In the genomic region with DNA sequence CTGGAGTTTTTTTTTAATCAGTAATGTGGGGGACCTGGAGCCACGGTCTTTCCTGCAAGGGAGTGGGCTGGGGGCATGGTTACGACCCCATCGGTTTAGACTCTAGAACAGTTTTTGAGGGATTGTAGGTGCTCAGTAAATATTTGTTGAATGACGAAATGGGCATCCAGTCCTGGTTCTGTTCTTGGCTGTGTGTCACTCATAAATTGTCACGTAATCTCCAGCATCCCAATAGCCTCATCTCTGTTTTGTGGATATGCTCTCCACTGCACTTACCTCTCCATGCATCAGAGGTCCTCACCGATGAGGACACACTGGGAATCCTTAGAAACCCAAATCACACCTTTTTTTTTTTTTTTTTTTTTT, we compare ENCODE assay signal across 10 cellular contexts. TPM values are rescaled to one million over a fixed set of nuclear protein-coding genes. Genes with fewer than 3 reads are reported as not detected.
DNase-seq lines count a peak whose midpoint lies in the region; ATAC-seq and TF ChIP-seq lines count a peak whose summit lies in the region.
"Had no signal": no experiment of that assay in that cellular context is flagged by ENCODE, and none has a peak within 500 bp of the region (broad histone marks: within the 10 kb centered on the region; RNA-seq: fewer than 3 reads in every experiment).

No MANE protein-coding gene starts in this region.

- no TSS peak for BruUV-seq in MCF 10A (replicated peaks; lab: Mats Ljungman, UMichigan)

- ATAC-seq in right cardiac atrium = no peak
- no peak for ATAC-seq in Right ventricle myocardium superior (ENCODE audit: poor library complexity)
- no peak for ATAC-seq in naive B cell (ENCODE audit: low read depth in 2 of 2)
- ATAC-seq in HG02970 (IDR thresholded peaks at IDR 0.05; ENCODE audit: low FRiP score, unreplicated experiment) = no peak

- no peaks in the 10 kb centered on the region for H3K9me3 ChIP-seq in right cardiac atrium (ENCODE audit: control insufficient read depth, low read length)
- H3K9me3 ChIP-seq: neutrophil had no signal

- no peak for TF ChIP-seq POLR2A in lower leg skin (IDR thresholded peaks at IDR 0.05)

- H3K9me3 Mint-ChIP-seq in MCF 10A (ENCODE audit: unreplicated experiment) (no peaks in the 10 kb centered on the region), naive B cell (no peaks in the 10 kb centered on the region)

- H3K27ac Mint-ChIP-seq in MCF 10A (ENCODE audit: low read depth, unreplicated experiment) (peak overlapping the region; percentile 73), naive B cell (peak overlapping the region in 1 of 6 donors; percentile 96)

- H3K4me3 Mint-ChIP-seq in MCF 10A (ENCODE audit: unreplicated experiment) (peak overlapping the region; percentile 86), naive B cell (peak overlapping the region; percentile 87 to 98 (median 92))

- DNase-seq in right cardiac atrium (no peak), Right ventricle myocardium superior (no peak), MCF 10A (ENCODE audit: unreplicated experiment) (no peak), naive B cell (no peak), GOT3 (lab: John Stamatoyannopoulos, UW) (no peak), lower leg skin (ENCODE audit: low spot score in 2 of 2) (no peak), NCI-H1436 treated with DMSO at 0.1 percent for 48 hours (lab: John Stamatoyannopoulos, UW) (no peak)
- DNase-seq: NCI-H748 treated with DMSO at 0.1 percent for 48 hours had no signal

- H3K4me3 ChIP-seq in right cardiac atrium (ENCODE audit: low read length) (peak overlapping the region; percentile 87), lower leg skin (ENCODE audit: low read depth, poor library complexity, severe bottlenecking) (no peak overlapping the region)

- intact Hi-C loops in right cardiac atrium (cut with DNase I) = loop anchor here in 1 of 4 donors (10.0 kb wide), 1 partner anchor 50 kb away; a partner anchor contains a TSS
- intact Hi-C loops in Right ventricle myocardium superior (cut with DNase I) = no loop called here
- intact Hi-C loops in MCF 10A (cut with micrococcal nuclease) = loop anchor here (10.0 kb wide), 1 partner anchor 50 kb away; a partner anchor contains a TSS
- intact Hi-C loops in lower leg skin (cut with DNase I; ENCODE audit: low total_unique reads) = no loop called here

- POLR2A ChIA-PET in MCF 10A (lab: Yijun Ruan, JAX) = interaction anchor here (0.6 to 1.9 kb wide), 10 partner anchors 8 to 252 kb away, joined by 3 to 8 read pairs (median 3); no protein-coding TSS in a partner anchor

- WGBS in right cardiac atrium = 81% methylated on average over 6 of the region's 6 CpGs
- 81 to 84% methylated on average over 6 of the region's 6 CpGs for WGBS in lower leg skin, 2 donors

- H3K36me3 Mint-ChIP-seq in MCF 10A (ENCODE audit: insufficient read depth, unreplicated experiment) (no peaks in the 10 kb centered on the region), naive B cell (peaks cover 0 to 4% of the 10 kb centered on the region in 2 donors)

- CTCF ChIA-PET in MCF 10A (lab: Yijun Ruan, JAX) = interaction anchor here (0.6 to 1.2 kb wide), 5 partner anchors 14 to 796 kb away, joined by 3 to 5 read pairs (median 4); no protein-coding TSS in a partner anchor

- H3K27me3 Mint-ChIP-seq in MCF 10A (ENCODE audit: insufficient read depth, unreplicated experiment) (no peaks in the 10 kb centered on the region), naive B cell (peaks cover 4 to 8% (median 5%) of the 10 kb centered on the region in 3 donors)

- no peak for TF ChIP-seq CTCF in MCF 10A (IDR thresholded peaks at IDR 0.05; ENCODE audit: unreplicated experiment)
- no peak for TF ChIP-seq CTCF in lower leg skin (IDR thresholded peaks at IDR 0.05)

- H3K4me1 ChIP-seq in right cardiac atrium (ENCODE audit: control insufficient read depth, insufficient read depth, low read length) = peaks cover 6% of the 10 kb centered on the region

- H3K4me1 Mint-ChIP-seq in MCF 10A (ENCODE audit: insufficient read depth, unreplicated experiment) = peaks cover 16% of the 10 kb centered on the region
- H3K4me1 Mint-ChIP-seq in naive B cell = peaks cover 13 to 25% (median 21%) of the 10 kb centered on the region in 3 donors

- H3K27ac ChIP-seq in right cardiac atrium (ENCODE audit: low read length) = peak overlapping the region; percentile 51
- H3K27ac ChIP-seq: neutrophil had no signal

- no peaks in the 10 kb centered on the region for H3K27me3 ChIP-seq in right cardiac atrium (ENCODE audit: control insufficient read depth, insufficient read depth)

RNA-seq across cellular contexts. Expression of a gene that starts 0.5 kb away (rescaled TPM):
- total RNA-seq in right cardiac atrium (10 to 100 TPM; 16.5 to 21.3 (median 19.0) TPM), Right ventricle myocardium superior (35.3 TPM), MCF 10A (2022) (12.6 and 21.4 TPM in 2 replicates), lower leg skin (10 to 100 TPM in 2 of 4 donors, 1 to 10 TPM in 2; 3.3 to 20.7 (median 10.2) TPM)
- polyA plus RNA-seq in right cardiac atrium (13.3 TPM), naive B cell (ENCODE audit: low read depth in 6 of 6) (1 to 10 TPM; 2.5 to 7.0 (median 3.6) TPM)

RNA-seq across cellular contexts. Expression of a gene that starts 49.0 kb away (rescaled TPM):
- total RNA-seq in right cardiac atrium (100 to 1,000 TPM; 245 to 329 (median 314) TPM), Right ventricle myocardium superior (533 TPM), MCF 10A (2022) (86.8 and 96.9 TPM in 2 replicates), lower leg skin (10 to 100 TPM; 47.5 to 63.6 (median 57.6) TPM)
- polyA plus RNA-seq in right cardiac atrium (313 TPM), naive B cell (ENCODE audit: low read depth in 6 of 6) (10 to 100 TPM; 39.5 to 53.5 (median 47.3) TPM)

RNA-seq across cellular contexts. Expression of a gene that starts 55.4 kb away (rescaled TPM):
- total RNA-seq in right cardiac atrium (10 to 100 TPM; 54.3 to 85.8 (median 79.9) TPM), Right ventricle myocardium superior (68.3 TPM), MCF 10A (2022) (201 and 219 TPM in 2 replicates), lower leg skin (100 to 1,000 TPM in 2 of 4 donors, 10 to 100 TPM in 2; 80.1 to 118 (median 102) TPM)
- polyA plus RNA-seq in right cardiac atrium (26.3 TPM), naive B cell (ENCODE audit: low read depth in 6 of 6) (100 to 1,000 TPM in 4 of 6 donors, 10 to 100 TPM in 2; 79.4 to 161 (median 108) TPM)
